In the genomic region with DNA sequence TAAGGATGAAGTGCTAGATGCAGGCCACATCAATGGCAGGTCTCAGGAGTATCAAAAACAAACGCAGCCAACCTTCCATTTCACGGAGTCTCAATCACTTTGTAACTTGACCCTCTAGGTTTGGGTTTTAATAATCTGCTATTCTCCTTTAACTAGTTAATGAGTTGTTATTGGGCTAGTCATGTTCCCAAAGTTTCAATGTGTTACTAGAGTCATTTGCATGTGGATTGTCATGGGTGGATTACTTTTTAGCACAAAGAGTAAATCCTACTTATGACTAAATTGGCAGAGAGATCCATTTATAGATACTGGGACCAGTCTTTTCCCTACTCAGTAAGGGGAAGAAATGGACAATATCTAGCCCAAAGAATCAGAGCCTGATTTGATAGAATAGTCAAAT, we compare ENCODE assay signal across 20 cellular contexts.
DNase-seq lines count a peak whose midpoint lies in the region; ATAC-seq and TF ChIP-seq lines count a peak whose summit lies in the region.
"Had no signal": no experiment of that assay in that cellular context is flagged by ENCODE, and none has a peak within 500 bp of the region (broad histone marks: within the 10 kb centered on the region; RNA-seq: fewer than 3 reads in every experiment).

No MANE protein-coding gene starts in this region.

- peaks cover 17% of the 10 kb centered on the region for H3K4me1 Mint-ChIP-seq in CD14-positive monocyte

- peaks cover 0 to under 1% of the 10 kb centered on the region in 2 donors for H3K36me3 Mint-ChIP-seq in CD14-positive monocyte
- H3K36me3 Mint-ChIP-seq: mesothelial cell of epicardium had no signal

- H3K9me3 Mint-ChIP-seq in CD14-positive monocyte, result peaks cover 0 to 15% (median under 1%) of the 10 kb centered on the region in 7 donors

- DNase-seq in renal cortical epithelial cell (ENCODE audit: low read depth) (peak; percentile 90), CD14-positive monocyte (ENCODE audit: low spot score) (no peak), DMS79 (lab: John Stamatoyannopoulos, UW) (no peak)
- DNase-seq: activated CD4-positive, alpha-beta T cell treated with anti-CD3 and anti-CD28 coated beads, Interleukin-2, amount 10 ng/mL, durations not matched to agents 24 days and 14 days; BE2C; DMS153; GM23248; kidney; NCI-H2081; NCI-H524 treated with DMSO at 0.1 percent for 48 hours; PC-9; right lobe of liver; stimulated activated CD4-positive, alpha-beta T cell treated with anti-CD3 and anti-CD28 coated beads, Interleukin-2, amount 100 ng/mL, for 48 hours had no signal

- ATAC-seq in GM18907 (IDR thresholded peaks at IDR 0.05; ENCODE audit: unreplicated experiment), result peak; percentile 51
- ATAC-seq in GM21737 (IDR thresholded peaks at IDR 0.05; ENCODE audit: unreplicated experiment), result peak; percentile 27
- ATAC-seq in HG03432 (IDR thresholded peaks at IDR 0.05; ENCODE audit: unreplicated experiment), result peak; percentile 25
- no peak for ATAC-seq in HG03469 (IDR thresholded peaks at IDR 0.05; ENCODE audit: unreplicated experiment)
- ATAC-seq in HG02840 (IDR thresholded peaks at IDR 0.05; ENCODE audit: low FRiP score, unreplicated experiment), result no peak
- ATAC-seq: right lobe of liver had no signal

- peaks cover 0 to 1% (median 0%) of the 10 kb centered on the region in 3 donors for H3K27me3 Mint-ChIP-seq in CD14-positive monocyte (ENCODE audit: low read depth in 3 of 3)
- H3K27me3 Mint-ChIP-seq: activated CD4-positive, alpha-beta T cell treated with anti-CD3 and anti-CD28 coated beads, Interleukin-2, amount 10 ng/mL, durations not matched to agents 24 days and 14 days; activated naive CD8-positive, alpha-beta T cell had no signal

- no peak for TF ChIP-seq CTCF in CD14-positive monocyte (IDR thresholded peaks at IDR 0.05)

- intact Hi-C loops in CD14-positive monocyte (cut with micrococcal nuclease), result no loop called here

- H3K27ac Mint-ChIP-seq in CD14-positive monocyte, result no peak overlapping the region
- H3K27ac Mint-ChIP-seq: activated CD4-positive, alpha-beta T cell treated with anti-CD3 and anti-CD28 coated beads, Interleukin-2, amount 10 ng/mL, durations not matched to agents 24 days and 14 days; activated naive CD8-positive, alpha-beta T cell; mesothelial cell of epicardium had no signal

- H3K4me3 Mint-ChIP-seq in CD14-positive monocyte, result no peak overlapping the region
- H3K4me3 Mint-ChIP-seq: activated CD4-positive, alpha-beta T cell treated with anti-CD3 and anti-CD28 coated beads, Interleukin-2, amount 10 ng/mL, durations not matched to agents 24 days and 14 days; activated naive CD8-positive, alpha-beta T cell; mesothelial cell of epicardium had no signal

Comparison
In these comparisons a context has a peak if more than half of its experiments do, and no peak if none do; other contexts are left out.
1. ATAC-seq: peak in GM18907 (single experiment), GM21737 (single experiment) and HG03432 (single experiment); none in HG03469 (single experiment) and HG02840 (single experiment).